Comparison of ENCODE assay signal across 11 cellular contexts in the genomic region with DNA sequence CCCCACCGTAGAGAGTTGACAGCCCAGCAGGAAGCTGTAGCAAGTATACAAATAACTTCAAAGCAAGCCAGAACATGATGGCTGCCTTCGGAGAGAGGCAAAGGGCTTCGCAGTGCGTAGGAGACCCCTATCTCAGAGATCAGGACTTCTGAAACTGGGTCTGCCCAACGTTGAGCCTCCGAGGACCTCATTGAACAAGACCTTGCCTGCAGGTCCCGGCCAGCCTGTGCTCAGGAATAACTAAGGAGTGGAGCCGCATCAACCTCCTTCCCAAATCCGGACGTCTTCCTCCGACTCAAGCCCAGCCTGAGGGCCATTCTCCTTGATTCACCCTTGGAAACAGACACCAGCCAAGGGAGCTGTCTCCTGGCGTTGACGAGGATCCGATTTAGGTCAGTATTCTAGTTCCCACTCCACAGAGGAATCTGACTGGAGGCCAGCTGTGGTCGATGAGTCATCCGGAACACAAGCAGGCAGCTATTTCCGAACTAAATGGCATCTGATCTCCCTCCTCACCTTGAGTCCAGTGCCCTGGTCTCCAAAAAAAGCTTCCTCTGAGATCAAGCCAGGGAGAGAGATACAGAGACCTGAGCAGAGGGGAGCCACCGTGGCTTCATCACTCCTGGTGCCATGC.
A peak's percentile ranks its signal among the peaks of the same experiment; 100 is the strongest.
DNase-seq lines count a peak whose midpoint lies in the region; ATAC-seq and TF ChIP-seq lines count a peak whose summit lies in the region.
"Had no signal": no experiment of that assay in that cellular context is flagged by ENCODE, and none has a peak within 500 bp of the region (broad histone marks: within the 10 kb centered on the region; RNA-seq: fewer than 3 reads in every experiment).

No MANE protein-coding gene starts in this region.

- H3K4me3 ChIP-seq in effector memory CD4-positive, alpha-beta T cell (ENCODE audit: insufficient read depth, low read depth, low read length, poor library complexity, severe bottlenecking), result no peak overlapping the region

- ATAC-seq in Right ventricle myocardium inferior (peak; percentile 65), foreskin keratinocyte (peak; percentile 77), HG02763 (IDR thresholded peaks at IDR 0.05; ENCODE audit: unreplicated experiment) (no peak), HG03460 (IDR thresholded peaks at IDR 0.05; ENCODE audit: unreplicated experiment) (no peak)
- ATAC-seq: naive thymus-derived CD8-positive, alpha-beta T cell had no signal

- peaks cover 24% of the 10 kb centered on the region for H3K4me1 ChIP-seq in foreskin keratinocyte
- no peaks in the 10 kb centered on the region for H3K4me1 ChIP-seq in effector memory CD4-positive, alpha-beta T cell (ENCODE audit: control insufficient read depth, insufficient read depth, low read length, poor library complexity, severe bottlenecking)

- no peaks in the 10 kb centered on the region for H3K27me3 ChIP-seq in foreskin keratinocyte
- H3K27me3 ChIP-seq in effector memory CD4-positive, alpha-beta T cell (replicated peaks; ENCODE audit: control insufficient read depth, insufficient read depth, low read length, poor library complexity, severe bottlenecking), result no peaks in the 10 kb centered on the region

- H3K27ac ChIP-seq in foreskin keratinocyte, result no peak overlapping the region
- no peak overlapping the region for H3K27ac ChIP-seq in effector memory CD4-positive, alpha-beta T cell (ENCODE audit: insufficient read depth, low read length, poor library complexity, severe bottlenecking)

- no peak for TF ChIP-seq CTCF in foreskin keratinocyte (conservative IDR thresholded peaks at IDR 0.05)

- DNase-seq in Right ventricle myocardium inferior (ENCODE audit: missing footprints) (no peak), cardiac septum (ENCODE audit: low spot score) (no peak), T1000 (lab: John Stamatoyannopoulos, UW) (peak; percentile 69), foreskin keratinocyte (peak; percentile 75 to 93), DMS114 treated with DMSO at 0.1 percent for 48 hours (lab: John Stamatoyannopoulos, UW; ENCODE audit: unreplicated experiment) (no peak)
- no peak for DNase-seq in effector memory CD4-positive, alpha-beta T cell
- DNase-seq: naive thymus-derived CD8-positive, alpha-beta T cell; NCI-H526; stimulated activated CD4-positive, alpha-beta T cell treated with anti-CD3 and anti-CD28 coated beads, Interleukin-4, amount 100 ng/mL, for 24 hours had no signal

- H3K36me3 ChIP-seq in effector memory CD4-positive, alpha-beta T cell (ENCODE audit: control insufficient read depth, insufficient read depth, low read length), result no peaks in the 10 kb centered on the region

- no peaks in the 10 kb centered on the region for H3K9me3 ChIP-seq in effector memory CD4-positive, alpha-beta T cell (ENCODE audit: control insufficient read depth, low read length)

- intact Hi-C loops in Right ventricle myocardium inferior (cut with DNase I) (no loop called here), cardiac septum (cut with DNase I) (no loop called here)

Comparison
In these comparisons a context has a peak if more than half of its experiments do, and no peak if none do; other contexts are left out.
1. ATAC-seq: peak in Right ventricle myocardium inferior (single experiment) and foreskin keratinocyte (single experiment); none in HG02763 (single experiment) and HG03460 (single experiment).
2. DNase-seq: peak in T1000 (single experiment) and foreskin keratinocyte (2 of 2); none in Right ventricle myocardium inferior (single experiment), cardiac septum (single experiment), effector memory CD4-positive, alpha-beta T cell (0 of 3) and DMS114 treated with DMSO at 0.1 percent for 48 hours (single experiment).